In genomic region chr1:162497723-162498441, GRCh38 we compare ENCODE assay signal across 8 cellular contexts. TPM values are rescaled to one million over a fixed set of nuclear protein-coding genes. Genes with fewer than 3 reads are reported as not detected.
DNase-seq lines count a peak whose midpoint lies in the region; ATAC-seq lines count a peak whose summit lies in the region.

Gene UHMK1 (plus strand): TSS chr1:162497818. CDS start chr1:162498001, 183 bp downstream.

- DNase-seq in COLO668 (lab: John Stamatoyannopoulos, UW; ENCODE audit: unreplicated experiment) (peak; percentile 92), HT-29 (ENCODE audit: low spot score) (peak; percentile 89), lung microvascular endothelial cell (ENCODE audit: low read depth in 2 of 2) (peak; percentile 89 to 94)
- DNase-seq in NK-92 treated with Interleukin-12 subunit alpha and Interleukin-12 subunit beta, amount 100 ng/mL, for 24 hours (lab: John Stamatoyannopoulos, UW): peak; percentile 81
- DNase-seq in activated CD8-positive, alpha-beta memory T cell treated with anti-CD3 and anti-CD28 coated beads for 24 hours: peak; percentile 91
- DNase-seq in effector CD8-positive, alpha-beta T cell (lab: John Stamatoyannopoulos, UW): peak; percentile 85
- DNase-seq in stimulated activated CD4-positive, alpha-beta T cell treated with anti-CD3 and anti-CD28 coated beads, TNF-alpha, amount 100 ng/mL, for 4 hours (ENCODE audit: low read depth in 3 of 3): peak; percentile 69 to 82 (median 81)

- peak; percentile 96 for ATAC-seq in GM21360 (IDR thresholded peaks at IDR 0.05; ENCODE audit: unreplicated experiment)

RNA-seq across cellular contexts. Expression of gene UHMK1, which starts in this region (rescaled TPM):
- 24.0 and 28.1 TPM in 2 replicates for total RNA-seq in HT-29 (2014; rRNA removed; shearing (Covaris generic))
- total RNA-seq in lung microvascular endothelial cell: 39.4 and 49.8 TPM in 2 replicates

Comparison
In these comparisons a context has a peak if more than half of its experiments do, and no peak if none do; other contexts are left out.
1. Peak in every context shown above with its lines: DNase-seq and ATAC-seq.